ENCODE assay signal across 9 cellular contexts in genomic region chr1:190477687-190478192, GRCh38. TPM values are rescaled to one million over a fixed set of nuclear protein-coding genes. Genes with fewer than 3 reads are reported as not detected.
A peak's percentile ranks its signal among the peaks of the same experiment; 100 is the strongest.
DNase-seq lines count a peak whose midpoint lies in the region; ATAC-seq and TF ChIP-seq lines count a peak whose summit lies in the region.
"Had no signal": no experiment of that assay in that cellular context is flagged by ENCODE, and none has a peak within 500 bp of the region (broad histone marks: within the 10 kb centered on the region; RNA-seq: fewer than 3 reads in every experiment).

Gene BRINP3 (minus strand): TSS chr1:190477864.

- no peak for ATAC-seq in activated naive CD8-positive, alpha-beta T cell treated with anti-CD3 and anti-CD28 coated beads, Interleukin-2, amount 50 U/mL, for 24 hours
- ATAC-seq in lower lobe of right lung (peak in 1 of 2 donors; percentile 18), HG03520 (IDR thresholded peaks at IDR 0.05; ENCODE audit: unreplicated experiment) (no peak)

- no peaks in the 10 kb centered on the region for H3K36me3 ChIP-seq in breast epithelium
- no peaks in the 10 kb centered on the region for H3K36me3 ChIP-seq in lower lobe of right lung
- H3K36me3 ChIP-seq in vagina: no peaks in the 10 kb centered on the region

- H3K27me3 Mint-ChIP-seq in activated naive CD8-positive, alpha-beta T cell treated with anti-CD3 and anti-CD28 coated beads for 36 hours: peaks cover 46% of the 10 kb centered on the region
- H3K27me3 Mint-ChIP-seq in activated naive CD8-positive, alpha-beta T cell treated with anti-CD3 and anti-CD28 coated beads, Interleukin-2, amount 50 U/mL, for 24 hours: peaks cover 35% of the 10 kb centered on the region
- H3K27me3 Mint-ChIP-seq in activated CD4-positive, alpha-beta memory T cell treated with anti-CD3 and anti-CD28 coated beads for 36 hours: peaks cover 23% of the 10 kb centered on the region

- TF ChIP-seq CTCF in breast epithelium (IDR thresholded peaks at IDR 0.05): no peak
- TF ChIP-seq CTCF in lower lobe of right lung (IDR thresholded peaks at IDR 0.05): no peak
- no peak for TF ChIP-seq CTCF in vagina (IDR thresholded peaks at IDR 0.05)

- CTCF ChIA-PET in activated CD4-positive, alpha-beta memory T cell treated with anti-CD3 and anti-CD28 coated beads for 36 hours (lab: Charles Lee): no interaction called here

- intact Hi-C loops in breast epithelium (cut with DNase I; ENCODE audit: low total_unique reads): no loop called here
- intact Hi-C loops in lower lobe of right lung (cut with DNase I): no loop called here
- intact Hi-C loops in vagina (cut with DNase I): no loop called here
- intact Hi-C loops in activated CD4-positive, alpha-beta memory T cell treated with anti-CD3 and anti-CD28 coated beads for 36 hours (cut with micrococcal nuclease): no loop called here

- no peak for DNase-seq in activated naive CD8-positive, alpha-beta T cell treated with anti-CD3 and anti-CD28 coated beads for 36 hours
- no peak for DNase-seq in activated naive CD8-positive, alpha-beta T cell treated with anti-CD3 and anti-CD28 coated beads, Interleukin-2, amount 50 U/mL, for 24 hours
- no peak for DNase-seq in breast epithelium (ENCODE audit: low spot score in 2 of 2)
- DNase-seq in lower lobe of right lung: no peak
- no peak for DNase-seq in vagina (ENCODE audit: extremely low spot score in 2 of 2)
- no peak for DNase-seq in activated CD4-positive, alpha-beta memory T cell treated with anti-CD3 and anti-CD28 coated beads for 36 hours
- no peak for DNase-seq in activated naive CD4-positive, alpha-beta T cell treated with Interleukin-2 at 50 U/mL for 16 hours

- H3K9me3 Mint-ChIP-seq in activated naive CD8-positive, alpha-beta T cell treated with anti-CD3 and anti-CD28 coated beads for 36 hours: peaks cover 9% of the 10 kb centered on the region
- peaks cover 4% of the 10 kb centered on the region for H3K9me3 Mint-ChIP-seq in activated naive CD8-positive, alpha-beta T cell treated with anti-CD3 and anti-CD28 coated beads, Interleukin-2, amount 50 U/mL, for 24 hours
- H3K9me3 Mint-ChIP-seq in activated CD4-positive, alpha-beta memory T cell treated with anti-CD3 and anti-CD28 coated beads for 36 hours: no peaks in the 10 kb centered on the region
- H3K9me3 Mint-ChIP-seq: activated naive CD4-positive, alpha-beta T cell treated with anti-CD3 and anti-CD28 coated beads, Interleukin-2, amount 50 U/mL, for 24 hours had no signal

- H3K27ac ChIP-seq in breast epithelium: no peak within 1 kb of the TSS
- H3K27ac ChIP-seq in lower lobe of right lung: no peak within 1 kb of the TSS
- no peak within 1 kb of the TSS for H3K27ac ChIP-seq in vagina

- no peaks in the 10 kb centered on the region for H3K4me1 ChIP-seq in breast epithelium
- H3K4me1 ChIP-seq in lower lobe of right lung: no peaks in the 10 kb centered on the region
- peaks cover 13% of the 10 kb centered on the region for H3K4me1 ChIP-seq in vagina

- POLR2A ChIA-PET in activated CD4-positive, alpha-beta memory T cell treated with anti-CD3 and anti-CD28 coated beads for 36 hours (lab: Charles Lee): no interaction called here

- no peak within 1 kb of the TSS for H3K27ac Mint-ChIP-seq in activated naive CD8-positive, alpha-beta T cell treated with anti-CD3 and anti-CD28 coated beads for 36 hours
- no peak within 1 kb of the TSS for H3K27ac Mint-ChIP-seq in activated naive CD8-positive, alpha-beta T cell treated with anti-CD3 and anti-CD28 coated beads, Interleukin-2, amount 50 U/mL, for 24 hours
- H3K27ac Mint-ChIP-seq in activated CD4-positive, alpha-beta memory T cell treated with anti-CD3 and anti-CD28 coated beads for 36 hours: no peak within 1 kb of the TSS
- H3K27ac Mint-ChIP-seq: activated naive CD4-positive, alpha-beta T cell treated with anti-CD3 and anti-CD28 coated beads, Interleukin-2, amount 50 U/mL, for 24 hours had no signal

- H3K27me3 ChIP-seq in breast epithelium (peaks cover 0 to 30% of the 10 kb centered on the region in 2 donors), lower lobe of right lung (ENCODE audit: low read depth) (peaks cover 42% of the 10 kb centered on the region), vagina (no peaks in the 10 kb centered on the region)

- H3K36me3 Mint-ChIP-seq in activated naive CD8-positive, alpha-beta T cell treated with anti-CD3 and anti-CD28 coated beads for 36 hours: peaks cover 2% of the 10 kb centered on the region
- H3K36me3 Mint-ChIP-seq in activated naive CD8-positive, alpha-beta T cell treated with anti-CD3 and anti-CD28 coated beads, Interleukin-2, amount 50 U/mL, for 24 hours (ENCODE audit: low read depth): no peaks in the 10 kb centered on the region
- H3K36me3 Mint-ChIP-seq in activated CD4-positive, alpha-beta memory T cell treated with anti-CD3 and anti-CD28 coated beads for 36 hours: no peaks in the 10 kb centered on the region
- H3K36me3 Mint-ChIP-seq: activated naive CD4-positive, alpha-beta T cell treated with anti-CD3 and anti-CD28 coated beads, Interleukin-2, amount 50 U/mL, for 24 hours had no signal

- H3K4me1 Mint-ChIP-seq in activated naive CD8-positive, alpha-beta T cell treated with anti-CD3 and anti-CD28 coated beads for 36 hours: peaks cover 6% of the 10 kb centered on the region
- H3K4me1 Mint-ChIP-seq in activated naive CD8-positive, alpha-beta T cell treated with anti-CD3 and anti-CD28 coated beads, Interleukin-2, amount 50 U/mL, for 24 hours: no peaks in the 10 kb centered on the region
- peaks cover 16% of the 10 kb centered on the region for H3K4me1 Mint-ChIP-seq in activated CD4-positive, alpha-beta memory T cell treated with anti-CD3 and anti-CD28 coated beads for 36 hours (ENCODE audit: low read depth)
- H3K4me1 Mint-ChIP-seq: activated naive CD4-positive, alpha-beta T cell treated with anti-CD3 and anti-CD28 coated beads, Interleukin-2, amount 50 U/mL, for 24 hours had no signal

- H3K4me3 ChIP-seq in breast epithelium (peak within 1 kb of the TSS; percentile 6 to 62 (median 36)), lower lobe of right lung (peak within 1 kb of the TSS; percentile 37), vagina (peak within 1 kb of the TSS; percentile 3 to 37)

- peak within 1 kb of the TSS; percentile 25 for H3K4me3 Mint-ChIP-seq in activated naive CD8-positive, alpha-beta T cell treated with anti-CD3 and anti-CD28 coated beads for 36 hours
- no peak within 1 kb of the TSS for H3K4me3 Mint-ChIP-seq in activated naive CD8-positive, alpha-beta T cell treated with anti-CD3 and anti-CD28 coated beads, Interleukin-2, amount 50 U/mL, for 24 hours
- no peak within 1 kb of the TSS for H3K4me3 Mint-ChIP-seq in activated CD4-positive, alpha-beta memory T cell treated with anti-CD3 and anti-CD28 coated beads for 36 hours
- H3K4me3 Mint-ChIP-seq: activated naive CD4-positive, alpha-beta T cell treated with anti-CD3 and anti-CD28 coated beads, Interleukin-2, amount 50 U/mL, for 24 hours had no signal

- TF ChIP-seq POLR2A in breast epithelium (IDR thresholded peaks at IDR 0.05) (no peak), vagina (IDR thresholded peaks at IDR 0.05) (no peak)

- no peaks in the 10 kb centered on the region for H3K9me3 ChIP-seq in breast epithelium
- H3K9me3 ChIP-seq in lower lobe of right lung: no peaks in the 10 kb centered on the region
- H3K9me3 ChIP-seq in vagina: no peaks in the 10 kb centered on the region

RNA-seq across cellular contexts. Expression of gene BRINP3, which starts in this region (rescaled TPM):
- not detected for total RNA-seq in activated naive CD8-positive, alpha-beta T cell treated with anti-CD3 and anti-CD28 coated beads for 36 hours
- total RNA-seq in breast epithelium (1 to 10 TPM in 1 of 3 donors, under 1 TPM in 1, not detected in 1; 0.29 to 3.6 TPM), lower lobe of right lung (2.1 TPM), vagina (not detected)
- total RNA-seq in activated CD4-positive, alpha-beta memory T cell treated with anti-CD3 and anti-CD28 coated beads for 36 hours: not detected
